24 cellular contexts compared by ENCODE assay signal in genomic region chr14:47763188-47763854, GRCh38.
"Had no signal": no experiment of that assay in that cellular context is flagged by ENCODE, and none has a peak within 500 bp of the region (broad histone marks: within the 10 kb centered on the region; RNA-seq: fewer than 3 reads in every experiment).

No MANE protein-coding gene starts in this region.

- H3K36me3 Mint-ChIP-seq: memory B cell; naive thymus-derived CD8-positive, alpha-beta T cell had no signal

- H3K27me3 Mint-ChIP-seq: activated CD4-positive, alpha-beta T cell treated with anti-CD3 and anti-CD28 coated beads, Interleukin-2, amount 10 ng/mL, durations not matched to agents 24 days and 14 days; activated naive CD8-positive, alpha-beta T cell treated with anti-CD3 and anti-CD28 coated beads, Interleukin-2, amount 50 U/mL, for 24 hours; dendritic cell treated with granulocyte-macrophage colony-stimulating factor and Interleukin-4, amounts not matched to agents 40 ng/mL and 50 ng/mL, for 4 days; memory B cell; naive thymus-derived CD8-positive, alpha-beta T cell had no signal

- H3K27ac Mint-ChIP-seq: activated CD4-positive, alpha-beta T cell treated with anti-CD3 and anti-CD28 coated beads, Interleukin-2, amount 10 ng/mL, durations not matched to agents 24 days and 14 days; activated naive CD8-positive, alpha-beta T cell treated with anti-CD3 and anti-CD28 coated beads, Interleukin-2, amount 50 U/mL, for 24 hours; activated T-helper 1 cell treated with anti-CD3 and anti-CD28 coated beads, Interleukin-12 subunit alpha, Interleukin-12 subunit beta, Interleukin-2, Interleukin-4 antibody, amounts not matched to agents 30 ng/mL and 10 ng/mL and 1 ng/mL, durations not matched to agents 14 hours and 24 hours and 36 hours; dendritic cell treated with granulocyte-macrophage colony-stimulating factor and Interleukin-4, amounts not matched to agents 40 ng/mL and 50 ng/mL, for 4 days; memory B cell; naive thymus-derived CD8-positive, alpha-beta T cell; WTC11 had no signal

- H3K4me3 ChIP-seq: ascending aorta, breast epithelium, mucosa of descending colon, skin epidermis, tibial artery, vagina had no signal

- H3K27ac ChIP-seq: ascending aorta, breast epithelium, epithelial cell of prostate, skin epidermis, tibial artery, vagina had no signal

- H3K4me3 Mint-ChIP-seq: activated CD4-positive, alpha-beta T cell treated with anti-CD3 and anti-CD28 coated beads, Interleukin-2, amount 10 ng/mL, durations not matched to agents 24 days and 14 days; activated naive CD8-positive, alpha-beta T cell treated with anti-CD3 and anti-CD28 coated beads, Interleukin-2, amount 50 U/mL, for 24 hours; activated T-helper 1 cell treated with anti-CD3 and anti-CD28 coated beads, Interleukin-12 subunit alpha, Interleukin-12 subunit beta, Interleukin-2, Interleukin-4 antibody, amounts not matched to agents 30 ng/mL and 10 ng/mL and 1 ng/mL, durations not matched to agents 14 hours and 24 hours and 36 hours; dendritic cell treated with granulocyte-macrophage colony-stimulating factor and Interleukin-4, amounts not matched to agents 40 ng/mL and 50 ng/mL, for 4 days; memory B cell; naive thymus-derived CD8-positive, alpha-beta T cell; WTC11 had no signal

- H3K27me3 ChIP-seq: ascending aorta, breast epithelium, tibial artery, vagina had no signal

- H3K9me3 ChIP-seq: ascending aorta, breast epithelium, tibial artery, vagina had no signal

- DNase-seq: activated CD4-positive, alpha-beta T cell treated with anti-CD3 and anti-CD28 coated beads, Interleukin-2, amount 10 ng/mL, durations not matched to agents 24 days and 14 days; activated naive CD4-positive, alpha-beta T cell treated with Interleukin-2 at 50 U/mL for 16 hours; activated naive CD8-positive, alpha-beta T cell treated with anti-CD3 and anti-CD28 coated beads, Interleukin-2, amount 50 U/mL, for 24 hours; cerebellar nuclear complex; foreskin melanocyte; head of caudate nucleus; kidney glomerular epithelial cell; left ventricle myocardium superior; mucosa of descending colon; naive thymus-derived CD8-positive, alpha-beta T cell; retina; stimulated activated CD4-positive, alpha-beta T cell treated with anti-CD3 and anti-CD28 coated beads, Interleukin-15, amount 100 ng/mL, for 24 hours; stimulated activated CD4-positive, alpha-beta T cell treated with anti-CD3 and anti-CD28 coated beads, Interleukin-4, amount 100 ng/mL, for 24 hours; stimulated activated naive CD4-positive, alpha-beta T cell; tibial artery had no signal

- ATAC-seq: activated naive CD8-positive, alpha-beta T cell treated with anti-CD3 and anti-CD28 coated beads, Interleukin-2, amount 50 U/mL, for 24 hours; left ventricle myocardium superior; mucosa of descending colon; naive thymus-derived CD8-positive, alpha-beta T cell; WTC11 had no signal

- H3K36me3 ChIP-seq: ascending aorta, breast epithelium, tibial artery, vagina had no signal

- H3K4me1 ChIP-seq: ascending aorta, breast epithelium, tibial artery, vagina had no signal

- H3K4me1 Mint-ChIP-seq: activated CD4-positive, alpha-beta T cell treated with anti-CD3 and anti-CD28 coated beads, Interleukin-2, amount 10 ng/mL, durations not matched to agents 24 days and 14 days; activated naive CD8-positive, alpha-beta T cell treated with anti-CD3 and anti-CD28 coated beads, Interleukin-2, amount 50 U/mL, for 24 hours; memory B cell; naive thymus-derived CD8-positive, alpha-beta T cell had no signal
